24 cellular contexts compared by ENCODE assay signal in the genomic region with DNA sequence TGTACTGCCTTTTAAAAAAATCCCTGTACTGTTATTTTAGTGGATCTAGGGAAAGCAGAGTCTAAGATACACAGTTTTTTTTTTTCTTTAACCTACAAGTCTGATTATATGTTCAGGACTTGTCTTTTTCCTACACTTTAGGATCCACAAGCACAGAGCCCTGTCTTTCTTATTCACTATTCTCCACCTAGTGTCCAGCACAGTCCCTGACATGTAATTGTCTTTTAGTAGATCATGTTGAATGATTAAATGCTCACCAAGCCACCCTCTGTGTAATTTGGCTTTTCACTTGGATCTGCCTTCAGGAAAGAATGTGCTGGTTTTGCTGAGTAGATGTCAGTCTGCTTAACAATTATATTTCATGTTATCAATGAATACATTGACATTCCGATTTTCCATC. TPM values are rescaled to one million over a fixed set of nuclear protein-coding genes. Genes with fewer than 3 reads are reported as not detected.
A peak's percentile ranks its signal among the peaks of the same experiment; 100 is the strongest.
DNase-seq lines count a peak whose midpoint lies in the region; ATAC-seq, FAIRE-seq and TF ChIP-seq lines count a peak whose summit lies in the region.
"Had no signal": no experiment of that assay in that cellular context is flagged by ENCODE, and none has a peak within 500 bp of the region (broad histone marks: within the 10 kb centered on the region; RNA-seq: fewer than 3 reads in every experiment).

No MANE protein-coding gene starts in this region.

- no peaks in the 10 kb centered on the region for H3K9me3 ChIP-seq in K562 (replicated peaks; ENCODE audit: control insufficient read depth, insufficient read depth, low read depth, low read length)
- H3K9me3 ChIP-seq in mucosa of descending colon: no peaks in the 10 kb centered on the region
- H3K9me3 ChIP-seq: adrenal gland had no signal

- H3K27ac ChIP-seq in C4-2B (no peak overlapping the region), K562 (ENCODE audit: extremely low read depth, low read depth, low read length) (no peak overlapping the region)
- H3K27ac ChIP-seq: adrenal gland, left ventricle myocardium inferior had no signal

- BruUV-seq in K562 (replicated peaks; lab: Mats Ljungman, UMichigan): no TSS peak

- H3K4me3 ChIP-seq in K562: no peak overlapping the region
- no peak overlapping the region for H3K4me3 ChIP-seq in mucosa of descending colon
- H3K4me3 ChIP-seq: adrenal gland, left ventricle myocardium inferior had no signal

- in situ Hi-C loops in K562 (cut with MboI): no loop called here

- TF ChIP-seq RAD21 in K562 (CRISPR knock-in tag; conservative IDR thresholded peaks at IDR 0.05 in 1 of 2, IDR thresholded peaks at IDR 0.05 in 1 of 2): no peak

- no peaks in the 10 kb centered on the region for H4K20me1 ChIP-seq in K562 (replicated peaks; ENCODE audit: control insufficient read depth, insufficient read depth, low read length)

- FAIRE-seq in HTR-8/SVneo (lab: Jason Lieb, UNC) (peak; percentile 94), K562 (lab: Jason Lieb, UNC) (no peak)
- FAIRE-seq: bronchial epithelial cell had no signal

- intact Hi-C loops in K562 (cut with micrococcal nuclease): no loop called here
- intact Hi-C loops in mucosa of descending colon (cut with DNase I, micrococcal nuclease): no loop called here

- TF ChIP-seq CTCF in C4-2B (conservative IDR thresholded peaks at IDR 0.05): peak; percentile 15
- peak in 2 of 3 experiments; percentile 21 to 29; a peak in 2 of 6 replicates for TF ChIP-seq CTCF in K562 (IDR thresholded peaks at IDR 0.05 in 2 of 3, conservative IDR thresholded peaks at IDR 0.05 in 1 of 3; ENCODE audit: insufficient read depth in 2 of 3, low read depth in 1 of 3, low read length in 3 of 3)
- TF ChIP-seq CTCF in mucosa of descending colon (IDR thresholded peaks at IDR 0.05): no peak

- ATAC-seq in K562: peak; percentile 40; the same call in 1 of the 3 replicates
- peak; percentile 33 for ATAC-seq in mucosa of descending colon
- no peak for ATAC-seq in GM19463 (IDR thresholded peaks at IDR 0.05; ENCODE audit: unreplicated experiment)
- ATAC-seq: T-cell had no signal

- TF ChIP-seq EP300 in K562 (IDR thresholded peaks at IDR 0.05; ENCODE audit: low read length): no peak

- CTCF ChIA-PET in K562 (lab: Yijun Ruan, JAX; ENCODE audit: low intra/inter-chr PET ratio): no interaction called here

- TF ChIP-seq POLR2A in K562 (conservative IDR thresholded peaks at IDR 0.05): no peak

- DNase-seq in HTR-8/SVneo (ENCODE audit: insufficient read length, low spot score) (no peak), K562 (ENCODE audit: extremely low read depth in 1 of 4, low spot score in 3 of 4) (no peak), mucosa of descending colon (no peak), SKM-1 treated with dmso at 0.1 percent for 144 hours (lab: John Stamatoyannopoulos, UW; ENCODE audit: unreplicated experiment) (no peak), OCI-M2 (lab: John Stamatoyannopoulos, UW; ENCODE audit: unreplicated experiment) (no peak)
- DNase-seq: activated CD4-positive, alpha-beta T cell treated with anti-CD3 and anti-CD28 coated beads, Interleukin-2, amount 50 U/mL, for 1 hour; activated CD8-positive, alpha-beta memory T cell treated with anti-CD3 and anti-CD28 coated beads, Interleukin-2, amount 50 U/mL, for 48 hours; activated gamma-delta T cell; adrenal gland; CD8-positive, alpha-beta memory T cell; DMS79; left ventricle myocardium inferior; NCI-H1105 treated with DMSO at 0.1 percent for 48 hours; NCI-H2171; NCI-H774; nucleus accumbens; retina; RPMI8226; stimulated activated CD8-positive, alpha-beta memory T cell treated with anti-CD3 and anti-CD28 coated beads, Interleukin-4, amount 100 ng/mL, for 48 hours; T-cell had no signal

- H3K4me1 ChIP-seq in K562 (replicated peaks in 1 of 2; ENCODE audit: control insufficient read depth in 2 of 2, insufficient read depth in 2 of 2, low read length in 2 of 2): no peaks in the 10 kb centered on the region
- peaks cover 21% of the 10 kb centered on the region for H3K4me1 ChIP-seq in mucosa of descending colon (ENCODE audit: low read depth)
- H3K4me1 ChIP-seq: adrenal gland, left ventricle myocardium inferior had no signal

- 0% methylated on average over 1 of the region's 1 CpG for WGBS in K562 (ENCODE audit: insufficient coverage, low coverage, missing lambda C conversion rate)

- H2AFZ ChIP-seq in K562 (ENCODE audit: low read depth, low read length): no peak overlapping the region

- POLR2A ChIA-PET in K562 (lab: Yijun Ruan, JAX): no interaction called here

- H3K9ac ChIP-seq in K562 (ENCODE audit: insufficient read depth in 1 of 2, low read depth in 2 of 2, low read length in 2 of 2): no peak overlapping the region

- no peak overlapping the region for H3K4me2 ChIP-seq in K562 (ENCODE audit: insufficient read depth, low read length)

- no peaks in the 10 kb centered on the region for H3K9me1 ChIP-seq in K562 (ENCODE audit: control insufficient read depth, insufficient read depth, low read length)

- H3K79me2 ChIP-seq in K562 (ENCODE audit: control insufficient read depth, insufficient read depth, low read length): no peaks in the 10 kb centered on the region

- peaks cover 5 to 9% of the 10 kb centered on the region in 2 experiments; a peak in 4 of 5 replicates for H3K27me3 ChIP-seq in K562 (ENCODE audit: control insufficient read depth in 2 of 2, insufficient read depth in 2 of 2, low read length in 2 of 2)

- H3K36me3 ChIP-seq in K562 (ENCODE audit: control insufficient read depth, insufficient read depth, low read length) (no peaks in the 10 kb centered on the region), mucosa of descending colon (ENCODE audit: low read depth) (no peaks in the 10 kb centered on the region)
- H3K36me3 ChIP-seq: adrenal gland, left ventricle myocardium inferior had no signal

TF ChIP-seq in K562, 482 proteins besides CTCF, POLR2A, EP300 and RAD21:
- TF ChIP-seq KDM5B (IDR thresholded peaks at IDR 0.05; ENCODE audit: insufficient replicate concordance, low read depth, low read length): no peak
- TF ChIP-seq, protein P1, sequence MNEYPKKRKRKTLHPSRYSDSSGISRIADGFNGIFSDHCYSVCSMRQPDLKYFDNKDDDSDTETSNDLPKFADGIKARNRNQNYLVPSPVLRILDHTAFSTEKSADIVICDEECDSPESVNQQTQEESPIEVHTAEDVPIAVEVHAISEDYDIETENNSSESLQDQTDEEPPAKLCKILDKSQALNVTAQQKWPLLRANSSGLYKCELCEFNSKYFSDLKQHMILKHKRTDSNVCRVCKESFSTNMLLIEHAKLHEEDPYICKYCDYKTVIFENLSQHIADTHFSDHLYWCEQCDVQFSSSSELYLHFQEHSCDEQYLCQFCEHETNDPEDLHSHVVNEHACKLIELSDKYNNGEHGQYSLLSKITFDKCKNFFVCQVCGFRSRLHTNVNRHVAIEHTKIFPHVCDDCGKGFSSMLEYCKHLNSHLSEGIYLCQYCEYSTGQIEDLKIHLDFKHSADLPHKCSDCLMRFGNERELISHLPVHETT (CRISPR knock-in tag; conservative IDR thresholded peaks at IDR 0.05 in 1 of 2, IDR thresholded peaks at IDR 0.05 in 1 of 2): no peak

RNA-seq across cellular contexts. Expression of a gene that starts 35.8 kb away (rescaled TPM):
- 25.3 and 55.8 TPM in 2 replicates for total RNA-seq in K562 (2011; cell fraction: chromatin; rRNA removed; ENCODE audit: low replicate concordance)
- 18.7 and 19.3 TPM in 2 replicates for total RNA-seq in K562 (2011; cell fraction: nucleolus; rRNA removed)
- 38.6 and 71.2 TPM in 2 replicates for total RNA-seq in K562 (2011; cell fraction: nucleoplasm; rRNA removed)
- total RNA-seq in K562 (2014; rRNA removed) (60.6 and 70.0 TPM in 2 replicates), K562 (2014; rRNA removed; fragmentation: Illumina TruSeq; extraction: Trizol) (96.1 and 109 TPM in 2 replicates), K562 (2015; rRNA removed; fragmentation: Illumina TruSeq; extraction: Trizol) (83.8 and 90.4 TPM in 2 replicates), K562 (2021) (178 and 180 TPM in 2 replicates), mucosa of descending colon (100 to 1,000 TPM; 196 to 265 (median 251) TPM)
- polyA plus RNA-seq in K562 (2011; rRNA removed) (67.3 and 93.0 TPM in 2 replicates), K562 (2014; fragmentation: Illumina TruSeq; extraction: Trizol) (166 and 185 TPM in 2 replicates), K562 (2014; fragmentation: Nextera tagmentation; extraction: Ambion mirVana) (100 to 1,000 TPM; 106 to 124 TPM), K562 (2014; rRNA removed) (78.1 and 78.3 TPM in 2 replicates)
- 28.7 and 49.4 TPM in 2 replicates for polyA plus RNA-seq in K562 (2011; cell fraction: cytosol; rRNA removed)
- 22.9 and 33.5 TPM in 2 replicates for polyA plus RNA-seq in K562 (2011; cell fraction: nucleus; rRNA removed)
- 138 and 141 TPM in 2 replicates for polyA plus RNA-seq in K562 (2012)
- polyA minus RNA-seq in K562 (2011; rRNA and poly(A)+ RNA removed): 67.1 and 73.1 TPM in 2 replicates
- polyA minus RNA-seq in K562 (2011; cell fraction: cytosol; rRNA and poly(A)+ RNA removed): 41.1 and 51.6 TPM in 2 replicates
- 14.5 and 26.2 TPM in 2 replicates for polyA minus RNA-seq in K562 (2011; cell fraction: nucleus; rRNA and poly(A)+ RNA removed)

RNA-seq across cellular contexts. Expression of a gene that starts 39.4 kb away (rescaled TPM):
- not detected in 2 replicates for total RNA-seq in K562 (2011; cell fraction: chromatin; rRNA removed; ENCODE audit: low replicate concordance)
- not detected in 2 replicates for total RNA-seq in K562 (2011; cell fraction: nucleolus; rRNA removed)
- total RNA-seq in K562 (2011; cell fraction: nucleoplasm; rRNA removed): not detected in 2 replicates
- not detected in 2 replicates for total RNA-seq in K562 (2014; rRNA removed)
- not detected in 2 replicates for total RNA-seq in K562 (2014; rRNA removed; fragmentation: Illumina TruSeq; extraction: Trizol)
- not detected in 2 replicates for total RNA-seq in K562 (2015; rRNA removed; fragmentation: Illumina TruSeq; extraction: Trizol)
- total RNA-seq in K562 (2021): not detected in 2 replicates
- polyA plus RNA-seq in K562 (2011; rRNA removed): not detected in 2 replicates
- polyA plus RNA-seq in K562 (2011; cell fraction: cytosol; rRNA removed): 0.01 TPM in 1 of 2 replicates, not detected in the other
- polyA plus RNA-seq in K562 (2011; cell fraction: nucleus; rRNA removed): not detected in 2 replicates
- 0.03 TPM in 1 of 2 replicates, not detected in the other for polyA plus RNA-seq in K562 (2012)
- not detected in 2 replicates for polyA plus RNA-seq in K562 (2014; fragmentation: Illumina TruSeq; extraction: Trizol)
- polyA plus RNA-seq in K562 (2014; fragmentation: Nextera tagmentation; extraction: Ambion mirVana): not detected
- polyA plus RNA-seq in K562 (2014; rRNA removed): 0.01 and 0.04 TPM in 2 replicates
- polyA minus RNA-seq in K562 (2011; rRNA and poly(A)+ RNA removed): not detected in 2 replicates
- not detected in 2 replicates for polyA minus RNA-seq in K562 (2011; cell fraction: cytosol; rRNA and poly(A)+ RNA removed)
- not detected in 2 replicates for polyA minus RNA-seq in K562 (2011; cell fraction: nucleus; rRNA and poly(A)+ RNA removed)
- total RNA-seq in mucosa of descending colon: 1 to 10 TPM in 2 of 3 donors, under 1 TPM in 1; 0.51 to 2.0 (median 1.4) TPM
- total RNA-seq: bronchial epithelial cell; CD8-positive, alpha-beta memory T cell; dermis microvascular lymphatic vessel endothelial cell had no signal
- polyA plus RNA-seq: CD8-positive, alpha-beta memory T cell had no signal
